9 cellular contexts compared by ENCODE assay signal in genomic region chr11:134277176-134278001, GRCh38. TPM values are rescaled to one million over a fixed set of nuclear protein-coding genes. Genes with fewer than 3 reads are reported as not detected.
DNase-seq lines count a peak whose midpoint lies in the region; ATAC-seq, FAIRE-seq and TF ChIP-seq lines count a peak whose summit lies in the region.
"Had no signal": no experiment of that assay in that cellular context is flagged by ENCODE, and none has a peak within 500 bp of the region (broad histone marks: within the 10 kb centered on the region; RNA-seq: fewer than 3 reads in every experiment).

No MANE protein-coding gene starts in this region.

- no peaks in the 10 kb centered on the region for H3K9me3 Mint-ChIP-seq in activated naive CD4-positive, alpha-beta T cell treated with anti-CD3 and anti-CD28 coated beads, Interleukin-2, amount 50 U/mL, for 72 hours
- peaks cover 0 to 7% (median 0%) of the 10 kb centered on the region in 6 donors for H3K9me3 Mint-ChIP-seq in immature natural killer cell
- H3K9me3 Mint-ChIP-seq in stimulated activated naive B cell treated with anti-CD40 and anti-IgM and Interleukin-4, amounts not matched to agents 10 μg/mL and 1 μg/mL and 100 μg/mL, for 72 hours, result peaks cover 4 to 5% of the 10 kb centered on the region in 2 donors

- peak overlapping the region; percentile 78 to 92 for H3K27ac Mint-ChIP-seq in activated naive CD4-positive, alpha-beta T cell treated with anti-CD3 and anti-CD28 coated beads, Interleukin-2, amount 50 U/mL, for 72 hours
- no peak overlapping the region for H3K27ac Mint-ChIP-seq in immature natural killer cell
- no peak overlapping the region for H3K27ac Mint-ChIP-seq in stimulated activated naive B cell treated with anti-CD40 and anti-IgM and Interleukin-4, amounts not matched to agents 10 μg/mL and 1 μg/mL and 100 μg/mL, for 72 hours

- peaks cover 16 to 20% of the 10 kb centered on the region in 2 donors for H3K4me1 Mint-ChIP-seq in immature natural killer cell
- peaks cover 11 to 24% of the 10 kb centered on the region in 2 donors for H3K4me1 Mint-ChIP-seq in stimulated activated naive B cell treated with anti-CD40 and anti-IgM and Interleukin-4, amounts not matched to agents 10 μg/mL and 1 μg/mL and 100 μg/mL, for 72 hours

- peaks cover 18 to 42% (median 35%) of the 10 kb centered on the region in 3 donors for H3K27me3 Mint-ChIP-seq in immature natural killer cell (ENCODE audit: low read depth in 3 of 3)
- H3K27me3 Mint-ChIP-seq in stimulated activated naive B cell treated with anti-CD40 and anti-IgM and Interleukin-4, amounts not matched to agents 10 μg/mL and 1 μg/mL and 100 μg/mL, for 72 hours, result peaks cover 58 to 74% of the 10 kb centered on the region in 2 donors

- peak overlapping the region; percentile 73 to 83 (median 79) for H3K4me3 Mint-ChIP-seq in immature natural killer cell
- peak overlapping the region; percentile 55 to 72 for H3K4me3 Mint-ChIP-seq in stimulated activated naive B cell treated with anti-CD40 and anti-IgM and Interleukin-4, amounts not matched to agents 10 μg/mL and 1 μg/mL and 100 μg/mL, for 72 hours

- peak; percentile 54 for DNase-seq in activated CD8-positive, alpha-beta memory T cell treated with anti-CD3 and anti-CD28 coated beads for 24 hours
- no peak for DNase-seq in activated CD8-positive, alpha-beta memory T cell treated with anti-CD3 and anti-CD28 coated beads, Interleukin-2, amount 50 U/mL, for 4 hours
- DNase-seq in activated naive CD4-positive, alpha-beta T cell treated with anti-CD3 and anti-CD28 coated beads, Interleukin-2, amount 50 U/mL, for 72 hours (ENCODE audit: low spot score in 2 of 2), result no peak
- no peak for DNase-seq in immature natural killer cell
- DNase-seq in stimulated activated naive B cell treated with anti-CD40 and anti-IgM and Interleukin-4, amounts not matched to agents 10 μg/mL and 1 μg/mL and 100 μg/mL, for 72 hours, result no peak
- no peak for DNase-seq in central memory CD4-positive, alpha-beta T cell
- no peak for DNase-seq in GM12891 (ENCODE audit: insufficient read length, low spot score)

- no peak for ATAC-seq in activated naive CD4-positive, alpha-beta T cell treated with anti-CD3 and anti-CD28 coated beads, Interleukin-2, amount 50 U/mL, for 72 hours
- no peak for ATAC-seq in stimulated activated naive B cell treated with anti-CD40 and anti-IgM and Interleukin-4, amounts not matched to agents 10 μg/mL and 1 μg/mL and 100 μg/mL, for 72 hours (replicated peaks)
- ATAC-seq in GM21447 (IDR thresholded peaks at IDR 0.05; ENCODE audit: unreplicated experiment), result no peak
- ATAC-seq: HCT116 had no signal

- no peak for FAIRE-seq in GM12891 (lab: Jason Lieb, UNC)

- H3K36me3 Mint-ChIP-seq in activated naive CD4-positive, alpha-beta T cell treated with anti-CD3 and anti-CD28 coated beads, Interleukin-2, amount 50 U/mL, for 72 hours, result peaks cover 11 to 20% of the 10 kb centered on the region in 2 donors
- H3K36me3 Mint-ChIP-seq in immature natural killer cell, result peaks cover 0 to 8% (median 4%) of the 10 kb centered on the region in 3 donors
- peaks cover 0 to 1% of the 10 kb centered on the region in 2 donors for H3K36me3 Mint-ChIP-seq in stimulated activated naive B cell treated with anti-CD40 and anti-IgM and Interleukin-4, amounts not matched to agents 10 μg/mL and 1 μg/mL and 100 μg/mL, for 72 hours

- TF ChIP-seq POLR2A in GM12891 (IDR thresholded peaks at IDR 0.05; ENCODE audit: low read depth, low read length), result no peak

TF ChIP-seq in GM12891, 5 proteins besides CTCF, POLR2A, EP300 and RAD21:
- no peak for TF ChIP-seq PAX5 (IDR thresholded peaks at IDR 0.05; ENCODE audit: insufficient read depth, low read length, severe bottlenecking)
- no peak for TF ChIP-seq TAF1 (IDR thresholded peaks at IDR 0.05; ENCODE audit: low read depth, low read length)
- TF ChIP-seq SPI1 (IDR thresholded peaks at IDR 0.05; ENCODE audit: low read depth, low read length), result no peak
- TF ChIP-seq POLR2AphosphoS5 (IDR thresholded peaks at IDR 0.05; ENCODE audit: low read depth, low read length), result no peak
- TF ChIP-seq POU2F2 (IDR thresholded peaks at IDR 0.05; ENCODE audit: low read depth, low read length), result no peak

RNA-seq across cellular contexts. Expression of gene GLB1L3, which starts 1.2 kb away (rescaled TPM):
- total RNA-seq in activated naive CD4-positive, alpha-beta T cell treated with anti-CD3 and anti-CD28 coated beads, Interleukin-2, amount 50 U/mL, for 72 hours, result 10 to 100 TPM in 1 of 2 donors, 1 to 10 TPM in 1; 7.3 to 19.3 TPM
- not detected for polyA plus RNA-seq in immature natural killer cell
- 0.21 TPM for polyA plus RNA-seq in GM12891 (2012; ENCODE audit: low read depth, missing spikeins)

RNA-seq across cellular contexts. Expression of gene ACAD8, which starts 24.0 kb away (rescaled TPM):
- total RNA-seq in activated naive CD4-positive, alpha-beta T cell treated with anti-CD3 and anti-CD28 coated beads, Interleukin-2, amount 50 U/mL, for 72 hours, result 10 to 100 TPM; 19.2 to 25.2 TPM
- polyA plus RNA-seq in immature natural killer cell, result 10 to 100 TPM; 16.3 to 34.4 (median 22.7) TPM
- polyA plus RNA-seq in GM12891 (2012; ENCODE audit: low read depth, missing spikeins), result 13.4 TPM

RNA-seq across cellular contexts. Expression of gene THYN1, which starts 24.2 kb away (rescaled TPM):
- total RNA-seq in activated naive CD4-positive, alpha-beta T cell treated with anti-CD3 and anti-CD28 coated beads, Interleukin-2, amount 50 U/mL, for 72 hours, result 10 to 100 TPM; 81.4 to 85.0 TPM
- 100 to 1,000 TPM in 2 of 3 donors, 10 to 100 TPM in 1; 92.7 to 116 (median 106) TPM for polyA plus RNA-seq in immature natural killer cell
- 59.9 TPM for polyA plus RNA-seq in GM12891 (2012; ENCODE audit: low read depth, missing spikeins)

RNA-seq across cellular contexts. Expression of gene VPS26B, which starts 52.9 kb away (rescaled TPM):
- total RNA-seq in activated naive CD4-positive, alpha-beta T cell treated with anti-CD3 and anti-CD28 coated beads, Interleukin-2, amount 50 U/mL, for 72 hours, result 10 to 100 TPM; 38.5 to 39.2 TPM
- polyA plus RNA-seq in immature natural killer cell, result 100 to 1,000 TPM in 1 of 3 donors, 10 to 100 TPM in 2; 76.2 to 110 (median 78.1) TPM
- polyA plus RNA-seq in GM12891 (2012; ENCODE audit: low read depth, missing spikeins), result 10.6 TPM

RNA-seq across cellular contexts. Expression of gene NCAPD3, which starts 53.6 kb away (rescaled TPM):
- total RNA-seq in activated naive CD4-positive, alpha-beta T cell treated with anti-CD3 and anti-CD28 coated beads, Interleukin-2, amount 50 U/mL, for 72 hours, result 100 to 1,000 TPM in 1 of 2 donors, 10 to 100 TPM in 1; 93.7 to 169 TPM
- 10 to 100 TPM in 2 of 3 donors, 1 to 10 TPM in 1; 6.9 to 16.7 (median 11.4) TPM for polyA plus RNA-seq in immature natural killer cell
- polyA plus RNA-seq in GM12891 (2012; ENCODE audit: low read depth, missing spikeins), result 26.3 TPM

Comparison
In these comparisons a context has a peak if more than half of its experiments do, and no peak if none do; other contexts are left out.
1. H3K27ac Mint-ChIP-seq: peak in activated naive CD4-positive, alpha-beta T cell treated with anti-CD3 and anti-CD28 coated beads, Interleukin-2, amount 50 U/mL, for 72 hours (2 of 2); none in immature natural killer cell (0 of 6) and stimulated activated naive B cell treated with anti-CD40 and anti-IgM and Interleukin-4, amounts not matched to agents 10 μg/mL and 1 μg/mL and 100 μg/mL, for 72 hours (single experiment).